17 cellular contexts compared by ENCODE assay signal in genomic region chr2:142741764-142742269, GRCh38.
DNase-seq lines count a peak whose midpoint lies in the region; ATAC-seq and TF ChIP-seq lines count a peak whose summit lies in the region.
"Had no signal": no experiment of that assay in that cellular context is flagged by ENCODE, and none has a peak within 500 bp of the region (broad histone marks: within the 10 kb centered on the region; RNA-seq: fewer than 3 reads in every experiment).

No MANE protein-coding gene starts in this region.

- CTCF ChIA-PET in mammary epithelial cell (lab: Charles Lee; ENCODE audit: low non-redundant PET) = no interaction called here

- H3K4me1 ChIP-seq in mammary epithelial cell (ENCODE audit: insufficient read depth, low read length) = peaks cover 4% of the 10 kb centered on the region
- no peaks in the 10 kb centered on the region for H3K4me1 ChIP-seq in breast epithelium
- H3K4me1 ChIP-seq: psoas muscle, upper lobe of right lung had no signal

- DNase-seq in mammary epithelial cell = peak; percentile 27
- no peak for DNase-seq in breast epithelium (ENCODE audit: low spot score in 2 of 2)
- DNase-seq in KG1 (lab: John Stamatoyannopoulos, UW) = no peak
- no peak for DNase-seq in inferior parietal cortex (ENCODE audit: extremely low spot score)
- DNase-seq: activated gamma-delta T cell treated with Interleukin-2 at 50 U/mL for 16 hours, endodermal cell, glutamatergic neuron, kidney glomerular epithelial cell, NCI-H1417 treated with DMSO at 0.1 percent for 48 hours, NCI-H510A treated with DMSO at 0.1 percent for 48 hours, psoas muscle, upper lobe of right lung had no signal

- peak; percentile 57 for ATAC-seq in HG02588 (IDR thresholded peaks at IDR 0.05; ENCODE audit: unreplicated experiment)
- ATAC-seq in HG03432 (IDR thresholded peaks at IDR 0.05; ENCODE audit: unreplicated experiment) = peak; percentile 83
- ATAC-seq in activated CD4-positive, CD25-positive, alpha-beta regulatory T cell treated with anti-CD3 and anti-CD28 coated beads, Interleukin-2, amount 50 U/mL, for 24 hours = no peak
- ATAC-seq in GM19397 (IDR thresholded peaks at IDR 0.05; ENCODE audit: unreplicated experiment) = no peak
- ATAC-seq: K562, psoas muscle, upper lobe of right lung had no signal

- in situ Hi-C loops in mammary epithelial cell (cut with MboI; ENCODE audit: low sequenced_read_pairs in 2 of 2) = no loop called here

- no peak overlapping the region for H3K4me2 ChIP-seq in mammary epithelial cell (ENCODE audit: insufficient read depth, low read depth, low read length)

- H3K27ac ChIP-seq in mammary epithelial cell (ENCODE audit: insufficient read depth, low read depth, low read length) = no peak overlapping the region
- no peak overlapping the region for H3K27ac ChIP-seq in breast epithelium
- H3K27ac ChIP-seq: psoas muscle, upper lobe of right lung had no signal

- dilution Hi-C loops in mammary epithelial cell (cut with HindIII; ENCODE audit: low sequenced_read_pairs) = no loop called here

- no TSS peak for BruUV-seq in mammary epithelial cell (replicated peaks; lab: Mats Ljungman, UMichigan)

- H3K79me2 ChIP-seq in mammary epithelial cell (ENCODE audit: insufficient read depth, low read length) = no peaks in the 10 kb centered on the region

- H3K4me3 ChIP-seq in mammary epithelial cell (replicated peaks in 1 of 3; ENCODE audit: insufficient read depth in 1 of 3, low read depth in 2 of 3, low read length in 3 of 3) (no peak overlapping the region), breast epithelium (no peak overlapping the region)
- H3K4me3 ChIP-seq: K562, psoas muscle, upper lobe of right lung had no signal

- TF ChIP-seq CTCF in mammary epithelial cell (conservative IDR thresholded peaks at IDR 0.05 in 1 of 2, IDR thresholded peaks at IDR 0.05 in 1 of 2; ENCODE audit: extremely low read depth in 1 of 2, insufficient read depth in 1 of 2, low read depth in 1 of 2, low read length in 2 of 2) (no peak), breast epithelium (IDR thresholded peaks at IDR 0.05) (no peak)

- H3K9ac ChIP-seq in mammary epithelial cell (ENCODE audit: insufficient read depth, low read length) = no peak overlapping the region

- no peaks in the 10 kb centered on the region for H4K20me1 ChIP-seq in mammary epithelial cell (ENCODE audit: insufficient read depth, low read length)

- intact Hi-C loops in mammary epithelial cell (cut with micrococcal nuclease) (no loop called here), breast epithelium (cut with DNase I; ENCODE audit: low total_unique reads) (no loop called here)

- no peaks in the 10 kb centered on the region for H3K9me3 ChIP-seq in mammary epithelial cell (replicated peaks; ENCODE audit: insufficient read depth, low read length)
- peaks cover 6 to 9% of the 10 kb centered on the region in 2 donors for H3K9me3 ChIP-seq in breast epithelium
- H3K9me3 ChIP-seq: psoas muscle, upper lobe of right lung had no signal

- H3K36me3 ChIP-seq in mammary epithelial cell (ENCODE audit: insufficient read depth, low read length) (no peaks in the 10 kb centered on the region), breast epithelium (no peaks in the 10 kb centered on the region)
- H3K36me3 ChIP-seq: upper lobe of right lung had no signal

- no peak for TF ChIP-seq POLR2A in breast epithelium (IDR thresholded peaks at IDR 0.05)

- H2AFZ ChIP-seq in mammary epithelial cell (ENCODE audit: low read depth, low read length) = no peak overlapping the region

- H3K27me3 ChIP-seq in mammary epithelial cell (ENCODE audit: insufficient read depth, low read length) (no peaks in the 10 kb centered on the region), breast epithelium (no peaks in the 10 kb centered on the region)
- H3K27me3 ChIP-seq: upper lobe of right lung had no signal

- WGBS in mammary epithelial cell (ENCODE audit: low coverage, missing lambda C conversion rate) = 86% methylated on average over 2 of the region's 2 CpGs

Comparison
In these comparisons a context has a peak if more than half of its experiments do, and no peak if none do; other contexts are left out.
1. ATAC-seq: peak in HG02588 (single experiment) and HG03432 (single experiment); none in activated CD4-positive, CD25-positive, alpha-beta regulatory T cell treated with anti-CD3 and anti-CD28 coated beads, Interleukin-2, amount 50 U/mL, for 24 hours (0 of 2) and GM19397 (single experiment).